ENCODE assay signal across 17 cellular contexts in genomic region chr15:79942656-79943481, GRCh38. TPM values are rescaled to one million over a fixed set of nuclear protein-coding genes. Genes with fewer than 3 reads are reported as not detected.
DNase-seq lines count a peak whose midpoint lies in the region; ATAC-seq, FAIRE-seq and TF ChIP-seq lines count a peak whose summit lies in the region.
"Had no signal": no experiment of that assay in that cellular context is flagged by ENCODE, and none has a peak within 500 bp of the region (broad histone marks: within the 10 kb centered on the region; RNA-seq: fewer than 3 reads in every experiment).

No MANE protein-coding gene starts in this region.

- peaks cover 11% of the 10 kb centered on the region for H3K4me1 Mint-ChIP-seq in activated CD4-positive, alpha-beta T cell treated with anti-CD3 and anti-CD28 coated beads for 36 hours
- H3K4me1 Mint-ChIP-seq: brain had no signal

- peak; percentile 47 for ATAC-seq in activated CD4-positive, alpha-beta T cell treated with anti-CD3 and anti-CD28 coated beads for 36 hours
- no peak for ATAC-seq in GM21515 (IDR thresholded peaks at IDR 0.05; ENCODE audit: unreplicated experiment)

- CTCF ChIA-PET in activated CD4-positive, alpha-beta T cell treated with anti-CD3 and anti-CD28 coated beads for 36 hours (lab: Charles Lee): no interaction called here

- FAIRE-seq in bronchial epithelial cell (lab: Jason Lieb, UNC): no peak

- intact Hi-C loops in activated CD4-positive, alpha-beta T cell treated with anti-CD3 and anti-CD28 coated beads for 36 hours (cut with DNase I, micrococcal nuclease): loop anchor here (2.0 kb wide), 2 partner anchors 24 to 28 kb away; partner anchors contain the start of gene BCL2A1 (in 1 of the 2)

- no peak for TF ChIP-seq POLR2A in NB4 (IDR thresholded peaks at IDR 0.05; ENCODE audit: extremely low read depth, insufficient read length)

- no peak for DNase-seq in activated CD4-positive, alpha-beta T cell treated with anti-CD3 and anti-CD28 coated beads for 36 hours
- DNase-seq in activated CD4-positive, alpha-beta T cell treated with anti-CD3 and anti-CD28 coated beads for 1 hour: no peak
- DNase-seq in NB4 (ENCODE audit: low read depth) (peak; percentile 69), bronchial epithelial cell (ENCODE audit: low read depth) (peak; percentile 51), renal cortical epithelial cell (ENCODE audit: low read depth) (peak; percentile 60), NCI-H1105 (lab: John Stamatoyannopoulos, UW) (no peak), NCI-H2171 (lab: John Stamatoyannopoulos, UW) (no peak)
- DNase-seq: activated CD8-positive, alpha-beta memory T cell treated with anti-CD3 and anti-CD28 coated beads for 24 hours; activated gamma-delta T cell treated with Interleukin-2 at 50 U/mL for 16 hours; effector CD4-positive, alpha-beta T cell; NCI-H1417; NCI-H446; SJCRH30; testis had no signal

- no peaks in the 10 kb centered on the region for H3K9me3 Mint-ChIP-seq in activated CD4-positive, alpha-beta T cell treated with anti-CD3 and anti-CD28 coated beads for 36 hours (ENCODE audit: low read depth)
- H3K9me3 Mint-ChIP-seq: brain had no signal

- no peak overlapping the region for H3K4me3 ChIP-seq in NB4 (ENCODE audit: low read depth, low read length)
- no peak overlapping the region for H3K4me3 ChIP-seq in bronchial epithelial cell (ENCODE audit: low read depth, low read length)
- H3K4me3 ChIP-seq: SJCRH30, testis had no signal

- TF ChIP-seq CTCF in NB4 (IDR thresholded peaks at IDR 0.05; ENCODE audit: low read depth, low read length) (no peak), bronchial epithelial cell (IDR thresholded peaks at IDR 0.05; ENCODE audit: insufficient read depth, low read length, severe bottlenecking) (no peak)

- H3K36me3 ChIP-seq in bronchial epithelial cell (ENCODE audit: control insufficient read depth, insufficient read depth, low read length): no peaks in the 10 kb centered on the region
- H3K36me3 ChIP-seq: SJCRH30 had no signal

- H3K27me3 Mint-ChIP-seq in activated CD4-positive, alpha-beta T cell treated with anti-CD3 and anti-CD28 coated beads for 36 hours: peaks cover 2% of the 10 kb centered on the region

- no peaks in the 10 kb centered on the region for H3K36me3 Mint-ChIP-seq in activated CD4-positive, alpha-beta T cell treated with anti-CD3 and anti-CD28 coated beads for 36 hours (ENCODE audit: low read depth)
- H3K36me3 Mint-ChIP-seq: brain had no signal

- H3K4me3 Mint-ChIP-seq in activated CD4-positive, alpha-beta T cell treated with anti-CD3 and anti-CD28 coated beads for 36 hours: no peak overlapping the region
- H3K4me3 Mint-ChIP-seq: brain had no signal

- POLR2A ChIA-PET in activated CD4-positive, alpha-beta T cell treated with anti-CD3 and anti-CD28 coated beads for 36 hours (lab: Charles Lee): no interaction called here

- no peaks in the 10 kb centered on the region for H3K27me3 ChIP-seq in bronchial epithelial cell (ENCODE audit: control insufficient read depth, insufficient read depth, low read length)
- H3K27me3 ChIP-seq: SJCRH30, testis had no signal

- peak overlapping the region; percentile 22 for H3K27ac Mint-ChIP-seq in activated CD4-positive, alpha-beta T cell treated with anti-CD3 and anti-CD28 coated beads for 36 hours
- H3K27ac Mint-ChIP-seq: brain had no signal

RNA-seq across cellular contexts. Expression of gene BCL2A1, which starts 28.1 kb away (rescaled TPM):
- 100 to 1,000 TPM in 1 of 2 experiments, 10 to 100 TPM in 1; 82.2 to 103 TPM for total RNA-seq in activated CD4-positive, alpha-beta T cell treated with anti-CD3 and anti-CD28 coated beads for 36 hours
- 0.26 and 0.38 TPM in 2 replicates for total RNA-seq in bronchial epithelial cell
- total RNA-seq in renal cortical epithelial cell: 9.9 TPM in 1 of 2 replicates, not detected in the other
- total RNA-seq: lung microvascular endothelial cell, SJCRH30, testis had no signal

RNA-seq across cellular contexts. Expression of gene MTHFS, which starts 46.1 kb away (rescaled TPM):
- total RNA-seq in activated CD4-positive, alpha-beta T cell treated with anti-CD3 and anti-CD28 coated beads for 36 hours: 10 to 100 TPM; 36.1 to 48.5 TPM
- total RNA-seq in bronchial epithelial cell: 32.5 and 33.4 TPM in 2 replicates
- 26.7 and 34.7 TPM in 2 replicates for total RNA-seq in renal cortical epithelial cell

Comparison
In these comparisons a context has a peak if more than half of its experiments do, and no peak if none do; other contexts are left out.
1. DNase-seq: peak in NB4 (single experiment), bronchial epithelial cell (single experiment) and renal cortical epithelial cell (single experiment); none in activated CD4-positive, alpha-beta T cell treated with anti-CD3 and anti-CD28 coated beads for 36 hours (single experiment), activated CD4-positive, alpha-beta T cell treated with anti-CD3 and anti-CD28 coated beads for 1 hour (single experiment), NCI-H1105 (single experiment) and NCI-H2171 (single experiment).